In the genomic region with DNA sequence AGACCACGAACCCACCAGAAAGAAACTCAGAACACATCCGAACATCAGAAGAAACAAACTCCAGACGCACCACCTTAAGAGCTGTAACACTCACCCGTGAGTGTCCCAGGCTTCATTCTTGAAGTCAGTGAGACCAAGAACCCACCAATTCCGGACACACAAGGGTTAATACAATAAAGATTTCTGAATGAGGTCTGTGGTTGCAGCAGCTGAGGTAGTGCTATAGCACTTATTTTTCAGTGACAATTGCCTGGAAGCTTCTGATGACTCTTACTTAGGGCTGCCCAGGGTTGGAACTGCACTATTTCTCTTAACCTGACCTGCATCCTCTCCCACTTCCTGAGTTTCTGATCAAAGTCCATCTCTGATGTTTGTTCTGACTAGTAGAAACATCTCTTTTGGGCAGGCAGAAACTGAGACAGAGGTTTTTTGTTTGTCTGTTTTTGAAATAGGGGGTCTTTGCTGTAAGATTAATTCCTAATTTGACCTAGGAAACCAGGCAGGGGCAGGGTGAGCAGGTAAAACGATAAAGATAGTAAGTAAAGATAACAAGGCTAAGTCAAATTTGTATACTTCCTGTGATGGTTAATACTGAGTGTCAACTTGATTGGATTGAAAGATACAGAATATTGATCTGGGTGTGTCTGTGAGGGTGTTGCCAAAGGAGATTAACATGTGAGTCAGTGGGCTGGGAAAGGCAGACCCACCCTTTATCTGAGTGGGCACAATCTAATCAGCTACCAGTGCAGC, we compare ENCODE assay signal across 10 cellular contexts.
A peak's percentile ranks its signal among the peaks of the same experiment; 100 is the strongest.
DNase-seq lines count a peak whose midpoint lies in the region; ATAC-seq and TF ChIP-seq lines count a peak whose summit lies in the region.
"Had no signal": no experiment of that assay in that cellular context is flagged by ENCODE, and none has a peak within 500 bp of the region (broad histone marks: within the 10 kb centered on the region; RNA-seq: fewer than 3 reads in every experiment).

No MANE protein-coding gene starts in this region.

- DNase-seq in EL, result peak; percentile 31
- DNase-seq in left colon, result no peak
- no peak for DNase-seq in cerebellar nuclear complex (lab: John Stamatoyannopoulos, UW)
- DNase-seq in NCI-H345 (lab: John Stamatoyannopoulos, UW), result no peak
- no peak for DNase-seq in RPMI8226

- TF ChIP-seq CTCF in VCaP (conservative IDR thresholded peaks at IDR 0.05), result no peak

- ATAC-seq in HG02763 (IDR thresholded peaks at IDR 0.05; ENCODE audit: unreplicated experiment), result peak; percentile 67
- peak; percentile 56 for ATAC-seq in left colon
- ATAC-seq in HG02884 (IDR thresholded peaks at IDR 0.05; ENCODE audit: unreplicated experiment), result no peak
- ATAC-seq: stimulated activated memory B cell treated with anti-CD40 and anti-IgM and Interleukin-4, amounts not matched to agents 10 μg/mL and 1 μg/mL and 100 μg/mL, for 72 hours had no signal

- intact Hi-C loops in left colon (cut with DNase I, micrococcal nuclease), result no loop called here

- peak overlapping the region; percentile 27; the same call in 1 of the 2 replicates for H3K27ac ChIP-seq in VCaP
- H3K27ac ChIP-seq: cardiac muscle cell had no signal
